In genomic region chr2:127525692-127526141, GRCh38 we compare ENCODE assay signal across 8 cellular contexts. TPM values are rescaled to one million over a fixed set of nuclear protein-coding genes. Genes with fewer than 3 reads are reported as not detected.
DNase-seq lines count a peak whose midpoint lies in the region; ATAC-seq and TF ChIP-seq lines count a peak whose summit lies in the region.

No MANE protein-coding gene starts in this region.

- peak overlapping the region; percentile 96 for H3K4me3 Mint-ChIP-seq in activated naive CD8-positive, alpha-beta T cell treated with anti-CD3 and anti-CD28 coated beads, Interleukin-2, amount 10 ng/mL, durations not matched to agents 7 days and 5 days

- DNase-seq in NCI-H1105 treated with DMSO at 0.1 percent for 48 hours (lab: John Stamatoyannopoulos, UW) (peak; percentile 15), NCI-H1105 (lab: John Stamatoyannopoulos, UW) (no peak), LNCaP clone FGC (ENCODE audit: low read depth) (no peak), hepatic stellate cell (ENCODE audit: low spot score) (peak; percentile 49), NCI-H1048 (lab: John Stamatoyannopoulos, UW) (no peak)
- no peak for DNase-seq in activated naive CD8-positive, alpha-beta T cell treated with anti-CD3 and anti-CD28 coated beads, Interleukin-2, amount 10 ng/mL, durations not matched to agents 7 days and 5 days

- peak overlapping the region; percentile 51 to 99 (median 96) for H3K27ac ChIP-seq in skin epidermis

- POLR2A ChIA-PET in activated naive CD8-positive, alpha-beta T cell treated with anti-CD3 and anti-CD28 coated beads, Interleukin-2, amount 10 ng/mL, durations not matched to agents 7 days and 5 days (lab: Charles Lee): interaction anchor here (0.9 to 2.8 kb wide), 8 partner anchors 10 to 502 kb away, joined by 3 to 27 read pairs (median 4); partner anchors contain the start of genes SAP130 and SFT2D3

- no peak for TF ChIP-seq CTCF in LNCaP clone FGC (IDR thresholded peaks at IDR 0.05; ENCODE audit: control insufficient read depth, extremely low read depth, insufficient read depth)

- ATAC-seq in activated naive CD8-positive, alpha-beta T cell treated with anti-CD3 and anti-CD28 coated beads, Interleukin-2, amount 10 ng/mL, durations not matched to agents 7 days and 5 days (ENCODE audit: low read depth): no peak
- no peak for ATAC-seq in HG02870 (IDR thresholded peaks at IDR 0.05; ENCODE audit: unreplicated experiment)

- peaks cover 22% of the 10 kb centered on the region for H3K4me1 Mint-ChIP-seq in activated naive CD8-positive, alpha-beta T cell treated with anti-CD3 and anti-CD28 coated beads, Interleukin-2, amount 10 ng/mL, durations not matched to agents 7 days and 5 days

- H3K27me3 Mint-ChIP-seq in activated naive CD8-positive, alpha-beta T cell treated with anti-CD3 and anti-CD28 coated beads, Interleukin-2, amount 10 ng/mL, durations not matched to agents 7 days and 5 days: peaks cover 6% of the 10 kb centered on the region

- H3K4me3 ChIP-seq in LNCaP clone FGC (ENCODE audit: low read depth, low read length) (peak overlapping the region; percentile 89), skin epidermis (peak overlapping the region; percentile 66 to 99 (median 94))

- peaks cover 6% of the 10 kb centered on the region for H3K9me3 Mint-ChIP-seq in activated naive CD8-positive, alpha-beta T cell treated with anti-CD3 and anti-CD28 coated beads, Interleukin-2, amount 10 ng/mL, durations not matched to agents 7 days and 5 days

- peak overlapping the region; percentile 92 for H3K27ac Mint-ChIP-seq in activated naive CD8-positive, alpha-beta T cell treated with anti-CD3 and anti-CD28 coated beads, Interleukin-2, amount 10 ng/mL, durations not matched to agents 7 days and 5 days

- peaks cover 12% of the 10 kb centered on the region for H3K36me3 Mint-ChIP-seq in activated naive CD8-positive, alpha-beta T cell treated with anti-CD3 and anti-CD28 coated beads, Interleukin-2, amount 10 ng/mL, durations not matched to agents 7 days and 5 days

RNA-seq across cellular contexts. Expression of gene IWS1, which starts 0.6 kb away (rescaled TPM):
- total RNA-seq in activated naive CD8-positive, alpha-beta T cell treated with anti-CD3 and anti-CD28 coated beads, Interleukin-2, amount 10 ng/mL, durations not matched to agents 7 days and 5 days: 10 to 100 TPM; 53.1 to 59.6 TPM

RNA-seq across cellular contexts. Expression of gene MYO7B, which starts 9.8 kb away (rescaled TPM):
- total RNA-seq in activated naive CD8-positive, alpha-beta T cell treated with anti-CD3 and anti-CD28 coated beads, Interleukin-2, amount 10 ng/mL, durations not matched to agents 7 days and 5 days: 1 to 10 TPM; 4.7 to 5.2 TPM

Comparison
In these comparisons a context has a peak if more than half of its experiments do, and no peak if none do; other contexts are left out.
1. DNase-seq: peak in NCI-H1105 treated with DMSO at 0.1 percent for 48 hours (single experiment) and hepatic stellate cell (single experiment); none in NCI-H1105 (single experiment), LNCaP clone FGC (single experiment), activated naive CD8-positive, alpha-beta T cell treated with anti-CD3 and anti-CD28 coated beads, Interleukin-2, amount 10 ng/mL, durations not matched to agents 7 days and 5 days (single experiment) and NCI-H1048 (single experiment).